In genomic region chr15:43104426-43104825, GRCh38 we compare ENCODE assay signal across 9 cellular contexts. TPM values are rescaled to one million over a fixed set of nuclear protein-coding genes. Genes with fewer than 3 reads are reported as not detected.
A peak's percentile ranks its signal among the peaks of the same experiment; 100 is the strongest.
DNase-seq lines count a peak whose midpoint lies in the region; ATAC-seq and TF ChIP-seq lines count a peak whose summit lies in the region.
"Had no signal": no experiment of that assay in that cellular context is flagged by ENCODE, and none has a peak within 500 bp of the region (broad histone marks: within the 10 kb centered on the region; RNA-seq: fewer than 3 reads in every experiment).

No MANE protein-coding gene starts in this region.

- H3K27ac ChIP-seq in breast epithelium: peak overlapping the region; percentile 60 to 93

- H3K9me3 Mint-ChIP-seq in CD14-positive monocyte: peaks cover 0 to 2% (median 0%) of the 10 kb centered on the region in 7 donors
- no peaks in the 10 kb centered on the region for H3K9me3 Mint-ChIP-seq in natural killer cell

- H3K4me1 Mint-ChIP-seq in CD14-positive monocyte: peaks cover 44% of the 10 kb centered on the region
- peaks cover 66% of the 10 kb centered on the region in 2 donors for H3K4me1 Mint-ChIP-seq in natural killer cell

- H3K36me3 Mint-ChIP-seq in CD14-positive monocyte: peaks cover 21 to 31% of the 10 kb centered on the region in 2 donors
- no peaks in the 10 kb centered on the region for H3K36me3 Mint-ChIP-seq in natural killer cell

- H3K27ac Mint-ChIP-seq in CD14-positive monocyte (peak overlapping the region in 4 of 7 donors; percentile 38 to 82 (median 66)), natural killer cell (peak overlapping the region; percentile 71 to 99)

- TF ChIP-seq CTCF in CD14-positive monocyte (IDR thresholded peaks at IDR 0.05) (no peak), breast epithelium (IDR thresholded peaks at IDR 0.05) (no peak), natural killer cell (IDR thresholded peaks at IDR 0.05) (no peak)

- H3K36me3 ChIP-seq in breast epithelium: no peaks in the 10 kb centered on the region

- DNase-seq in CD14-positive monocyte (ENCODE audit: low spot score) (no peak), breast epithelium (ENCODE audit: low spot score in 2 of 2) (no peak), natural killer cell (no peak), NCI-H774 (lab: John Stamatoyannopoulos, UW) (no peak), DMS153 (lab: John Stamatoyannopoulos, UW) (no peak), NCI-H2227 (lab: John Stamatoyannopoulos, UW; ENCODE audit: unreplicated experiment) (no peak)
- no peak for DNase-seq in Jurkat, Clone E6-1 (ENCODE audit: low read depth, low spot score)
- DNase-seq: hypothalamus had no signal

- peak overlapping the region; percentile 93 for H3K4me3 ChIP-seq in Jurkat, Clone E6-1 (ENCODE audit: low read length)
- peak overlapping the region in 2 of 3 donors; percentile 79 to 84 for H3K4me3 ChIP-seq in breast epithelium

- H3K9me3 ChIP-seq in breast epithelium: no peaks in the 10 kb centered on the region

- peak overlapping the region in 1 of 2 donors; percentile 38 for H3K4me3 Mint-ChIP-seq in CD14-positive monocyte
- peak overlapping the region; percentile 45 for H3K4me3 Mint-ChIP-seq in natural killer cell

- intact Hi-C loops in CD14-positive monocyte (cut with micrococcal nuclease) (no loop called here), breast epithelium (cut with DNase I; ENCODE audit: low total_unique reads) (no loop called here), natural killer cell (cut with micrococcal nuclease) (no loop called here)

- ATAC-seq in natural killer cell (no peak), GM21528 (IDR thresholded peaks at IDR 0.05; ENCODE audit: low FRiP score, unreplicated experiment) (no peak)

- TF ChIP-seq POLR2A in breast epithelium (IDR thresholded peaks at IDR 0.05): no peak

- no peaks in the 10 kb centered on the region for H3K27me3 ChIP-seq in breast epithelium

- H3K4me1 ChIP-seq in breast epithelium: peaks cover 0 to 5% of the 10 kb centered on the region in 2 donors

- H3K27me3 Mint-ChIP-seq in CD14-positive monocyte (ENCODE audit: low read depth in 3 of 3) (no peaks in the 10 kb centered on the region), natural killer cell (ENCODE audit: low read depth in 2 of 2) (peaks cover 2 to 6% of the 10 kb centered on the region in 2 donors)

RNA-seq across cellular contexts. Expression of gene UBR1, which starts 1.4 kb away (rescaled TPM):
- 1 to 10 TPM; 5.1 to 6.3 TPM for polyA plus RNA-seq in CD14-positive monocyte
- polyA plus RNA-seq in Jurkat, Clone E6-1 (2012; ENCODE audit: insufficient read depth, insufficient read length): 14.6 TPM
- total RNA-seq in breast epithelium (10 to 100 TPM; 33.0 to 52.5 (median 48.5) TPM), natural killer cell (10 to 100 TPM; 54.3 to 70.5 (median 61.4) TPM)

RNA-seq across cellular contexts. Expression of gene TMEM62, which starts 29.0 kb away (rescaled TPM):
- polyA plus RNA-seq in CD14-positive monocyte: 10 to 100 TPM; 10.5 to 10.8 TPM
- 8.0 TPM for polyA plus RNA-seq in Jurkat, Clone E6-1 (2012; ENCODE audit: insufficient read depth, insufficient read length)
- 10 to 100 TPM; 43.2 to 61.6 (median 59.4) TPM for total RNA-seq in breast epithelium
- 10 to 100 TPM; 39.4 to 43.8 (median 40.8) TPM for total RNA-seq in natural killer cell
